7 cellular contexts compared by ENCODE assay signal in genomic region chr11:134360050-134360835, GRCh38. TPM values are rescaled to one million over a fixed set of nuclear protein-coding genes. Genes with fewer than 3 reads are reported as not detected.
DNase-seq lines count a peak whose midpoint lies in the region; ATAC-seq, FAIRE-seq and TF ChIP-seq lines count a peak whose summit lies in the region.

No MANE protein-coding gene starts in this region.

- H3K4me1 Mint-ChIP-seq in endodermal cell = peaks cover 1% of the 10 kb centered on the region

- no peaks in the 10 kb centered on the region for H3K36me3 ChIP-seq in endodermal cell (ENCODE audit: control insufficient read depth, insufficient read depth, low read length)

- H3K27ac ChIP-seq in endodermal cell (ENCODE audit: low read depth, low read length) = no peak overlapping the region

- H3K9me3 ChIP-seq in endodermal cell (ENCODE audit: control insufficient read depth, low read length) = no peaks in the 10 kb centered on the region

- H3K36me3 Mint-ChIP-seq in endodermal cell (ENCODE audit: low read depth) = no peaks in the 10 kb centered on the region

- no peak overlapping the region for H3K9ac ChIP-seq in endodermal cell (ENCODE audit: extremely low read depth, low read length, poor library complexity, severe bottlenecking)

- 39 to 44% methylated on average over 16 to 28 of the region's 30 CpGs for WGBS in endodermal cell (ENCODE audit: insufficient coverage in 1 of 2, insufficient read length in 1 of 2), 2 experiments

- no peaks in the 10 kb centered on the region for H3K4me1 ChIP-seq in endodermal cell (ENCODE audit: control insufficient read depth, insufficient read depth, low read length)

- no peak overlapping the region for H3K4me3 ChIP-seq in endodermal cell (ENCODE audit: low read length)

- peaks cover 6% of the 10 kb centered on the region for H3K27me3 Mint-ChIP-seq in endodermal cell (ENCODE audit: insufficient read depth)

- H3K27me3 ChIP-seq in endodermal cell (ENCODE audit: control insufficient read depth, insufficient read depth, low read length, poor library complexity, severe bottlenecking) = no peaks in the 10 kb centered on the region

- no peak for FAIRE-seq in GM18507 (lab: Jason Lieb, UNC)

- H3K9me3 Mint-ChIP-seq in endodermal cell = no peaks in the 10 kb centered on the region

- peak; percentile 72 for ATAC-seq in HG03066 (IDR thresholded peaks at IDR 0.05; ENCODE audit: low read depth, unreplicated experiment)

- peak; percentile 55 for DNase-seq in GM18507 (ENCODE audit: extremely low spot score, insufficient read length, low read depth)
- DNase-seq in NCI-H82 treated with DMSO at 0.1 percent for 48 hours (lab: John Stamatoyannopoulos, UW; ENCODE audit: unreplicated experiment) = peak; percentile 8
- DNase-seq in activated CD8-positive, alpha-beta memory T cell treated with anti-CD3 and anti-CD28 coated beads for 24 hours = peak; percentile 88
- DNase-seq in endodermal cell = peak; percentile 98
- DNase-seq in mesenteric fat pad (ENCODE audit: low spot score) = peak; percentile 93
- peak; percentile 37 to 51 for DNase-seq in stimulated activated CD8-positive, alpha-beta memory T cell treated with anti-CD3 and anti-CD28 coated beads, Interleukin-2, amount 100 ng/mL, for 1 hour (ENCODE audit: low read depth in 2 of 2)

- no peak overlapping the region for H3K4me3 Mint-ChIP-seq in endodermal cell

- no peak overlapping the region for H3K27ac Mint-ChIP-seq in endodermal cell

- peak; percentile 97 for TF ChIP-seq CTCF in endodermal cell (conservative IDR thresholded peaks at IDR 0.05)

RNA-seq across cellular contexts. Expression of gene GLB1L2, which starts 28.5 kb away (rescaled TPM):
- 10 to 100 TPM in 1 of 2 donors, 1 to 10 TPM in 1; 9.9 to 12.5 TPM for total RNA-seq in endodermal cell
- 9.2 TPM for polyA plus RNA-seq in endodermal cell (2013, experiment 1 of 2)
- polyA plus RNA-seq in endodermal cell (2013, experiment 2 of 2) = 7.7 TPM
- 0.29 TPM for total RNA-seq in mesenteric fat pad

RNA-seq across cellular contexts. Expression of gene B3GAT1, which starts 51.8 kb away (rescaled TPM):
- total RNA-seq in endodermal cell (10 to 100 TPM; 20.6 to 29.5 TPM), mesenteric fat pad (0.32 TPM)
- polyA plus RNA-seq in endodermal cell (2013, experiment 1 of 2) = 28.8 TPM
- polyA plus RNA-seq in endodermal cell (2013, experiment 2 of 2) = 26.2 TPM

Comparison
In these comparisons a context has a peak if more than half of its experiments do, and no peak if none do; other contexts are left out.
1. DNase-seq: peak in every context shown above with its lines; median percentile 98 in endodermal cell; 93 in mesenteric fat pad; 88 in activated CD8-positive, alpha-beta memory T cell treated with anti-CD3 and anti-CD28 coated beads for 24 hours; 55 in GM18507; 44 in stimulated activated CD8-positive, alpha-beta memory T cell treated with anti-CD3 and anti-CD28 coated beads, Interleukin-2, amount 100 ng/mL, for 1 hour; 8 in NCI-H82 treated with DMSO at 0.1 percent for 48 hours.
2. RNA of gene B3GAT1, which starts 51.8 kb away (total RNA-seq): 20.6 to 29.5 TPM in endodermal cell; 0.32 TPM in mesenteric fat pad (single experiment); every median in the first group is over 10 times any median in the second.